Comparison of ENCODE assay signal across 24 cellular contexts in genomic region chr7:159137906-159138305, GRCh38. TPM values are rescaled to one million over a fixed set of nuclear protein-coding genes. Genes with fewer than 3 reads are reported as not detected.
"Had no signal": no experiment of that assay in that cellular context is flagged by ENCODE, and none has a peak within 500 bp of the region (broad histone marks: within the 10 kb centered on the region; RNA-seq: fewer than 3 reads in every experiment).

No MANE protein-coding gene starts in this region.

- H3K27ac ChIP-seq: cardiac muscle cell, epithelial cell of prostate, foreskin keratinocyte, suprapubic skin had no signal

- H3K4me3 ChIP-seq: cardiac muscle cell, suprapubic skin had no signal

- H3K9me3 ChIP-seq: suprapubic skin had no signal

- H3K27ac Mint-ChIP-seq: activated CD4-positive, alpha-beta T cell treated with anti-CD3 and anti-CD28 coated beads, Interleukin-2, amount 10 ng/mL, durations not matched to agents 7 days and 5 days; activated CD8-positive, alpha-beta T cell treated with anti-CD3 and anti-CD28 coated beads, Interleukin-2, amount 10 ng/mL, durations not matched to agents 7 days and 5 days; activated naive CD8-positive, alpha-beta T cell treated with anti-CD3 and anti-CD28 coated beads, Interleukin-2, amount 10 ng/mL, durations not matched to agents 7 days and 5 days; nephron progenitor cell; stimulated activated naive CD8-positive, alpha-beta T cell treated with anti-CD3 and anti-CD28 coated beads, Interleukin-15, Interleukin-2, amounts not matched to agents 100 ng/mL and 50 ng/mL, for 24 hours had no signal

- FAIRE-seq: islet of Langerhans had no signal

- H3K4me1 Mint-ChIP-seq: activated CD4-positive, alpha-beta T cell treated with anti-CD3 and anti-CD28 coated beads, Interleukin-2, amount 10 ng/mL, durations not matched to agents 7 days and 5 days; activated naive CD8-positive, alpha-beta T cell treated with anti-CD3 and anti-CD28 coated beads, Interleukin-2, amount 10 ng/mL, durations not matched to agents 7 days and 5 days had no signal

- DNase-seq: activated CD4-positive, alpha-beta T cell treated with anti-CD3 and anti-CD28 coated beads, Interleukin-2, amount 10 ng/mL, durations not matched to agents 7 days and 5 days; activated CD8-positive, alpha-beta T cell treated with anti-CD3 and anti-CD28 coated beads, Interleukin-2, amount 10 ng/mL, durations not matched to agents 7 days and 5 days; activated naive CD4-positive, alpha-beta T cell treated with Interleukin-2 at 50 U/mL for 16 hours; activated naive CD8-positive, alpha-beta T cell treated with anti-CD3 and anti-CD28 coated beads, Interleukin-2, amount 10 ng/mL, durations not matched to agents 7 days and 5 days; amygdala; effector memory CD8-positive, alpha-beta T cell; foreskin keratinocyte; glutamatergic neuron; hippocampal formation; nephron progenitor cell; occipital lobe; T1000; trophoblast cell had no signal

- ATAC-seq: activated CD4-positive, CD25-positive, alpha-beta regulatory T cell treated with anti-CD3 and anti-CD28 coated beads, Interleukin-2, amount 50 U/mL, for 24 hours; activated CD8-positive, alpha-beta T cell treated with anti-CD3 and anti-CD28 coated beads, Interleukin-2, amount 10 ng/mL, durations not matched to agents 7 days and 5 days; effector memory CD8-positive, alpha-beta T cell; foreskin keratinocyte; left lobe of liver had no signal

- H3K9me3 Mint-ChIP-seq: activated CD4-positive, alpha-beta T cell treated with anti-CD3 and anti-CD28 coated beads, Interleukin-2, amount 10 ng/mL, durations not matched to agents 7 days and 5 days; activated naive CD8-positive, alpha-beta T cell treated with anti-CD3 and anti-CD28 coated beads, Interleukin-2, amount 10 ng/mL, durations not matched to agents 7 days and 5 days; effector memory CD8-positive, alpha-beta T cell; stimulated activated naive CD8-positive, alpha-beta T cell treated with anti-CD3 and anti-CD28 coated beads, Interleukin-15, Interleukin-2, amounts not matched to agents 100 ng/mL and 50 ng/mL, for 24 hours had no signal

- H3K36me3 Mint-ChIP-seq: activated naive CD8-positive, alpha-beta T cell treated with anti-CD3 and anti-CD28 coated beads, Interleukin-2, amount 10 ng/mL, durations not matched to agents 7 days and 5 days had no signal

- H3K4me3 Mint-ChIP-seq: activated CD4-positive, alpha-beta T cell treated with anti-CD3 and anti-CD28 coated beads, Interleukin-2, amount 10 ng/mL, durations not matched to agents 7 days and 5 days; activated CD8-positive, alpha-beta T cell treated with anti-CD3 and anti-CD28 coated beads, Interleukin-2, amount 10 ng/mL, durations not matched to agents 7 days and 5 days; activated naive CD8-positive, alpha-beta T cell treated with anti-CD3 and anti-CD28 coated beads, Interleukin-2, amount 10 ng/mL, durations not matched to agents 7 days and 5 days; effector memory CD8-positive, alpha-beta T cell; nephron progenitor cell; stimulated activated naive CD8-positive, alpha-beta T cell treated with anti-CD3 and anti-CD28 coated beads, Interleukin-15, Interleukin-2, amounts not matched to agents 100 ng/mL and 50 ng/mL, for 24 hours had no signal

- H3K36me3 ChIP-seq: cardiac muscle cell, suprapubic skin had no signal

- H3K4me1 ChIP-seq: foreskin keratinocyte, suprapubic skin had no signal

RNA-seq across cellular contexts. Expression of gene VIPR2, which starts 6.8 kb away (rescaled TPM):
- total RNA-seq: activated CD4-positive, alpha-beta T cell treated with anti-CD3 and anti-CD28 coated beads, Interleukin-2, amount 10 ng/mL, durations not matched to agents 7 days and 5 days; activated CD8-positive, alpha-beta T cell treated with anti-CD3 and anti-CD28 coated beads, Interleukin-2, amount 10 ng/mL, durations not matched to agents 7 days and 5 days; dermis microvascular lymphatic vessel endothelial cell; fibroblast of lung; foreskin keratinocyte; lung microvascular endothelial cell; myocyte had no signal
- polyA plus RNA-seq: fibroblast of lung, foreskin keratinocyte had no signal
